In genomic region chr4:86791126-86791525, GRCh38 we compare ENCODE assay signal across 1 cellular context.
TF ChIP-seq lines count a peak whose summit lies in the region.

No MANE protein-coding gene starts in this region.

TF ChIP-seq in HepG2, 621 proteins besides CTCF, POLR2A, EP300 and RAD21 (continued from another document and continues in another):
- TF ChIP-seq, protein P1, sequence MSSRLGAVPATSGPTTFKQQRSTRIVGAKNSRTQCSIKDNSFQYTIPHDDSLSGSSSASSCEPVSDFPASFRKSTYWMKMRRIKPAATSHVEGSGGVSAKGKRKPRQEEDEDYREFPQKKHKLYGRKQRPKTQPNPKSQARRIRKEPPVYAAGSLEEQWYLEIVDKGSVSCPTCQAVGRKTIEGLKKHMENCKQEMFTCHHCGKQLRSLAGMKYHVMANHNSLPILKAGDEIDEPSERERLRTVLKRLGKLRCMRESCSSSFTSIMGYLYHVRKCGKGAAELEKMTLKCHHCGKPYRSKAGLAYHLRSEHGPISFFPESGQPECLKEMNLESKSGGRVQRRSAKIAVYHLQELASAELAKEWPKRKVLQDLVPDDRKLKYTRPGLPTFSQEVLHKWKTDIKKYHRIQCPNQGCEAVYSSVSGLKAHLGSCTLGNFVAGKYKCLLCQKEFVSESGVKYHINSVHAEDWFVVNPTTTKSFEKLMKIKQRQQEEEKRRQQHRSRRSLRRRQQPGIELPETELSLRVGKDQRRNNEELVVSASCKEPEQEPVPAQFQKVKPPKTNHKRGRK (CRISPR knock-in tag; IDR thresholded peaks at IDR 0.05) = no peak
- no peak for TF ChIP-seq HBP1 (CRISPR knock-in tag; IDR thresholded peaks at IDR 0.05; ENCODE audit: low read depth)
- TF ChIP-seq HOXA9 (CRISPR knock-in tag; IDR thresholded peaks at IDR 0.05; ENCODE audit: borderline replicate concordance) = no peak
- TF ChIP-seq, protein P2, sequence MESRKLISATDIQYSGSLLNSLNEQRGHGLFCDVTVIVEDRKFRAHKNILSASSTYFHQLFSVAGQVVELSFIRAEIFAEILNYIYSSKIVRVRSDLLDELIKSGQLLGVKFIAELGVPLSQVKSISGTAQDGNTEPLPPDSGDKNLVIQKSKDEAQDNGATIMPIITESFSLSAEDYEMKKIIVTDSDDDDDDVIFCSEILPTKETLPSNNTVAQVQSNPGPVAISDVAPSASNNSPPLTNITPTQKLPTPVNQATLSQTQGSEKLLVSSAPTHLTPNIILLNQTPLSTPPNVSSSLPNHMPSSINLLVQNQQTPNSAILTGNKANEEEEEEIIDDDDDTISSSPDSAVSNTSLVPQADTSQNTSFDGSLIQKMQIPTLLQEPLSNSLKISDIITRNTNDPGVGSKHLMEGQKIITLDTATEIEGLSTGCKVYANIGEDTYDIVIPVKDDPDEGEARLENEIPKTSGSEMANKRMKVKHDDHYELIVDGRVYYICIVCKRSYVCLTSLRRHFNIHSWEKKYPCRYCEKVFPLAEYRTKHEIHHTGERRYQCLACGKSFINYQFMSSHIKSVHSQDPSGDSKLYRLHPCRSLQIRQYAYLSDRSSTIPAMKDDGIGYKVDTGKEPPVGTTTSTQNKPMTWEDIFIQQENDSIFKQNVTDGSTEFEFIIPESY (CRISPR knock-in tag; IDR thresholded peaks at IDR 0.05) = no peak
- no peak for TF ChIP-seq SMYD3 (CRISPR knock-in tag; IDR thresholded peaks at IDR 0.05)
- TF ChIP-seq, protein P3, sequence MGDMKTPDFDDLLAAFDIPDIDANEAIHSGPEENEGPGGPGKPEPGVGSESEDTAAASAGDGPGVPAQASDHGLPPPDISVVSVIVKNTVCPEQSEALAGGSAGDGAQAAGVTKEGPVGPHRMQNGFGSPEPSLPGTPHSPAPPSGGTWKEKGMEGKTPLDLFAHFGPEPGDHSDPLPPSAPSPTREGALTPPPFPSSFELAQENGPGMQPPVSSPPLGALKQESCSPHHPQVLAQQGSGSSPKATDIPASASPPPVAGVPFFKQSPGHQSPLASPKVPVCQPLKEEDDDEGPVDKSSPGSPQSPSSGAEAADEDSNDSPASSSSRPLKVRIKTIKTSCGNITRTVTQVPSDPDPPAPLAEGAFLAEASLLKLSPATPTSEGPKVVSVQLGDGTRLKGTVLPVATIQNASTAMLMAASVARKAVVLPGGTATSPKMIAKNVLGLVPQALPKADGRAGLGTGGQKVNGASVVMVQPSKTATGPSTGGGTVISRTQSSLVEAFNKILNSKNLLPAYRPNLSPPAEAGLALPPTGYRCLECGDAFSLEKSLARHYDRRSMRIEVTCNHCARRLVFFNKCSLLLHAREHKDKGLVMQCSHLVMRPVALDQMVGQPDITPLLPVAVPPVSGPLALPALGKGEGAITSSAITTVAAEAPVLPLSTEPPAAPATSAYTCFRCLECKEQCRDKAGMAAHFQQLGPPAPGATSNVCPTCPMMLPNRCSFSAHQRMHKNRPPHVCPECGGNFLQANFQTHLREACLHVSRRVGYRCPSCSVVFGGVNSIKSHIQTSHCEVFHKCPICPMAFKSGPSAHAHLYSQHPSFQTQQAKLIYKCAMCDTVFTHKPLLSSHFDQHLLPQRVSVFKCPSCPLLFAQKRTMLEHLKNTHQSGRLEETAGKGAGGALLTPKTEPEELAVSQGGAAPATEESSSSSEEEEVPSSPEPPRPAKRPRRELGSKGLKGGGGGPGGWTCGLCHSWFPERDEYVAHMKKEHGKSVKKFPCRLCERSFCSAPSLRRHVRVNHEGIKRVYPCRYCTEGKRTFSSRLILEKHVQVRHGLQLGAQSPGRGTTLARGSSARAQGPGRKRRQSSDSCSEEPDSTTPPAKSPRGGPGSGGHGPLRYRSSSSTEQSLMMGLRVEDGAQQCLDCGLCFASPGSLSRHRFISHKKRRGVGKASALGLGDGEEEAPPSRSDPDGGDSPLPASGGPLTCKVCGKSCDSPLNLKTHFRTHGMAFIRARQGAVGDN (CRISPR knock-in tag; IDR thresholded peaks at IDR 0.05) = peak; percentile 49
- TF ChIP-seq SIN3A (IDR thresholded peaks at IDR 0.05; ENCODE audit: borderline replicate concordance, low read depth, low read length) = no peak
- TF ChIP-seq PCBP1 (IDR thresholded peaks at IDR 0.05; ENCODE audit: borderline replicate concordance, low read depth, low read length) = no peak
- TF ChIP-seq ARID2 (CRISPR knock-in tag; IDR thresholded peaks at IDR 0.05; ENCODE audit: borderline replicate concordance) = no peak
- TF ChIP-seq ZNF629 (CRISPR knock-in tag; conservative IDR thresholded peaks at IDR 0.05) = 0 out of 2 replicates have a peak, but pooled peaks have one; percentile 19
- TF ChIP-seq REPIN1 (CRISPR knock-in tag; IDR thresholded peaks at IDR 0.05; ENCODE audit: borderline replicate concordance, low read depth) = peak; percentile 68; the same call in 1 of the 2 replicates
- 0 out of 2 replicates have a peak, but pooled peaks have one; percentile 20 for TF ChIP-seq ZNF768 (CRISPR knock-in tag; IDR thresholded peaks at IDR 0.05)
- TF ChIP-seq ZNF337 (CRISPR knock-in tag; IDR thresholded peaks at IDR 0.05; ENCODE audit: borderline replicate concordance, low read depth) = no peak
- TF ChIP-seq TBP (CRISPR knock-in tag; IDR thresholded peaks at IDR 0.05) = no peak
- peak; percentile 41; the same call in 1 of the 2 replicates for TF ChIP-seq FOXP4 (CRISPR knock-in tag; IDR thresholded peaks at IDR 0.05)
- no peak for TF ChIP-seq WIZ (CRISPR knock-in tag; IDR thresholded peaks at IDR 0.05)
- no peak for TF ChIP-seq NFRKB (IDR thresholded peaks at IDR 0.05)
- TF ChIP-seq NFIB (CRISPR knock-in tag; IDR thresholded peaks at IDR 0.05; ENCODE audit: borderline replicate concordance) = no peak
- no peak for TF ChIP-seq PTBP1 (IDR thresholded peaks at IDR 0.05; ENCODE audit: low read depth, low read length, poor library complexity, severe bottlenecking)
- no peak for TF ChIP-seq CBX5 (CRISPR knock-in tag; IDR thresholded peaks at IDR 0.05; ENCODE audit: borderline replicate concordance)
- no peak for TF ChIP-seq HNF4G (IDR thresholded peaks at IDR 0.05; ENCODE audit: borderline replicate concordance, low read depth, low read length)
- TF ChIP-seq HNF4G (CRISPR knock-in tag; IDR thresholded peaks at IDR 0.05; ENCODE audit: borderline replicate concordance, low read depth) = no peak
- no peak for TF ChIP-seq RARA (CRISPR knock-in tag; IDR thresholded peaks at IDR 0.05)
- TF ChIP-seq ZNF670 (CRISPR knock-in tag; IDR thresholded peaks at IDR 0.05; ENCODE audit: borderline replicate concordance) = no peak
- TF ChIP-seq JARID2 (CRISPR knock-in tag; IDR thresholded peaks at IDR 0.05; ENCODE audit: insufficient replicate concordance) = no peak
- TF ChIP-seq TARDBP (CRISPR knock-in tag; IDR thresholded peaks at IDR 0.05) = no peak
- 0 out of 2 replicates have a peak, but pooled peaks have one; percentile 37 for TF ChIP-seq ARNT2 (CRISPR knock-in tag; IDR thresholded peaks at IDR 0.05; ENCODE audit: low read depth)
- TF ChIP-seq HNRNPH1 (optimal IDR thresholded peaks at IDR 0.05; ENCODE audit: low read depth, low read length) = no peak
- no peak for TF ChIP-seq ZMAT3 (CRISPR knock-in tag; conservative IDR thresholded peaks at IDR 0.05)
- TF ChIP-seq ZNF580 (CRISPR knock-in tag; IDR thresholded peaks at IDR 0.05; ENCODE audit: borderline replicate concordance, low read depth) = peak; percentile 37; the same call in 1 of the 2 replicates
- peak; percentile 39; the same call in 1 of the 2 replicates for TF ChIP-seq BORCS8-MEF2B (CRISPR knock-in tag; IDR thresholded peaks at IDR 0.05)
- TF ChIP-seq ZFP1 (CRISPR knock-in tag; IDR thresholded peaks at IDR 0.05) = no peak
- TF ChIP-seq DNMT1 (CRISPR knock-in tag; IDR thresholded peaks at IDR 0.05) = no peak
- no peak for TF ChIP-seq FOXC1 (CRISPR knock-in tag; IDR thresholded peaks at IDR 0.05; ENCODE audit: borderline replicate concordance)
- TF ChIP-seq EED (CRISPR knock-in tag; IDR thresholded peaks at IDR 0.05) = no peak
- TF ChIP-seq ZNF792 (CRISPR knock-in tag; IDR thresholded peaks at IDR 0.05) = no peak
- TF ChIP-seq HINFP (CRISPR knock-in tag; IDR thresholded peaks at IDR 0.05; ENCODE audit: low read depth) = 0 out of 2 replicates have a peak, but pooled peaks have one; percentile 26
- TF ChIP-seq NFYB (CRISPR knock-in tag; IDR thresholded peaks at IDR 0.05) = no peak
- no peak for TF ChIP-seq ZNF616 (CRISPR knock-in tag; IDR thresholded peaks at IDR 0.05; ENCODE audit: low read depth)
- 0 out of 2 replicates have a peak, but pooled peaks have one; percentile 21 for TF ChIP-seq ZBTB14 (CRISPR knock-in tag; IDR thresholded peaks at IDR 0.05)
- no peak for TF ChIP-seq DPF2 (CRISPR knock-in tag; IDR thresholded peaks at IDR 0.05; ENCODE audit: borderline replicate concordance, low read depth)
- TF ChIP-seq NFE2L2 (IDR thresholded peaks at IDR 0.05; ENCODE audit: low read length) = no peak
- TF ChIP-seq STAG1 (CRISPR knock-in tag; IDR thresholded peaks at IDR 0.05) = peak; percentile 69
- no peak for TF ChIP-seq MIER3 (CRISPR knock-in tag; IDR thresholded peaks at IDR 0.05; ENCODE audit: borderline replicate concordance)
- TF ChIP-seq, protein P4, sequence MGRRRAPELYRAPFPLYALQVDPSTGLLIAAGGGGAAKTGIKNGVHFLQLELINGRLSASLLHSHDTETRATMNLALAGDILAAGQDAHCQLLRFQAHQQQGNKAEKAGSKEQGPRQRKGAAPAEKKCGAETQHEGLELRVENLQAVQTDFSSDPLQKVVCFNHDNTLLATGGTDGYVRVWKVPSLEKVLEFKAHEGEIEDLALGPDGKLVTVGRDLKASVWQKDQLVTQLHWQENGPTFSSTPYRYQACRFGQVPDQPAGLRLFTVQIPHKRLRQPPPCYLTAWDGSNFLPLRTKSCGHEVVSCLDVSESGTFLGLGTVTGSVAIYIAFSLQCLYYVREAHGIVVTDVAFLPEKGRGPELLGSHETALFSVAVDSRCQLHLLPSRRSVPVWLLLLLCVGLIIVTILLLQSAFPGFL (CRISPR knock-in tag; IDR thresholded peaks at IDR 0.05) = no peak
- TF ChIP-seq MYC (CRISPR knock-in tag; IDR thresholded peaks at IDR 0.05; ENCODE audit: borderline replicate concordance) = 0 out of 2 replicates have a peak, but pooled peaks have one; percentile 29
- TF ChIP-seq RBAK (CRISPR knock-in tag; IDR thresholded peaks at IDR 0.05) = no peak
- TF ChIP-seq ZNF780A (CRISPR knock-in tag; IDR thresholded peaks at IDR 0.05) = no peak
- no peak for TF ChIP-seq ZNF468 (CRISPR knock-in tag; IDR thresholded peaks at IDR 0.05)
- TF ChIP-seq CCDC6 (CRISPR knock-in tag; IDR thresholded peaks at IDR 0.05) = 0 out of 2 replicates have a peak, but pooled peaks have one; percentile 26
- TF ChIP-seq ZNF709 (CRISPR knock-in tag; IDR thresholded peaks at IDR 0.05) = no peak
- peak; percentile 60; the same call in 1 of the 2 replicates for TF ChIP-seq FOXO1 (CRISPR knock-in tag; IDR thresholded peaks at IDR 0.05)
- no peak for TF ChIP-seq ZNF558 (CRISPR knock-in tag; IDR thresholded peaks at IDR 0.05; ENCODE audit: borderline replicate concordance)
- peak; percentile 48; the same call in 1 of the 2 replicates for TF ChIP-seq YEATS4 (CRISPR knock-in tag; IDR thresholded peaks at IDR 0.05; ENCODE audit: borderline replicate concordance)
- TF ChIP-seq GATAD1 (CRISPR knock-in tag; IDR thresholded peaks at IDR 0.05) = no peak
- TF ChIP-seq PAX8 (CRISPR knock-in tag; IDR thresholded peaks at IDR 0.05; ENCODE audit: borderline replicate concordance) = no peak
- TF ChIP-seq ZNF160 (CRISPR knock-in tag; IDR thresholded peaks at IDR 0.05) = no peak
- TF ChIP-seq ARHGAP35 (CRISPR knock-in tag; IDR thresholded peaks at IDR 0.05; ENCODE audit: borderline replicate concordance) = no peak
- no peak for TF ChIP-seq ZNF124 (CRISPR knock-in tag; IDR thresholded peaks at IDR 0.05)
- TF ChIP-seq ZNF644 (CRISPR knock-in tag; IDR thresholded peaks at IDR 0.05; ENCODE audit: low read depth) = 0 out of 2 replicates have a peak, but pooled peaks have one; percentile 20
- no peak for TF ChIP-seq RFX1 (IDR thresholded peaks at IDR 0.05)
